ENCODE assay signal across 14 cellular contexts in genomic region chr4:83660578-83660977, GRCh38.
DNase-seq lines count a peak whose midpoint lies in the region; ATAC-seq and TF ChIP-seq lines count a peak whose summit lies in the region.
"Had no signal": no experiment of that assay in that cellular context is flagged by ENCODE, and none has a peak within 500 bp of the region (broad histone marks: within the 10 kb centered on the region; RNA-seq: fewer than 3 reads in every experiment).

No MANE protein-coding gene starts in this region.

- BruUV-seq in OCI-LY7 (replicated peaks; lab: Mats Ljungman, UMichigan), result no TSS peak

- no peaks in the 10 kb centered on the region for H3K9me2 ChIP-seq in OCI-LY7 (ENCODE audit: insufficient read depth, low read length)

- no peak overlapping the region for H3K27ac Mint-ChIP-seq in CD4-positive, alpha-beta T cell
- H3K27ac Mint-ChIP-seq in effector memory CD8-positive, alpha-beta T cell, result peak overlapping the region in 1 of 2 donors; percentile 65
- H3K27ac Mint-ChIP-seq in naive thymus-derived CD4-positive, alpha-beta T cell, result peak overlapping the region in 3 of 9 donors; percentile 11 to 45 (median 28)
- H3K27ac Mint-ChIP-seq: CD14-positive monocyte, H9 had no signal

- H2AFZ ChIP-seq in OCI-LY7 (ENCODE audit: low read length), result peak overlapping the region; percentile 15; the same call in 1 of the 2 replicates

- H3K4me2 ChIP-seq in OCI-LY7 (ENCODE audit: low read length), result peak overlapping the region; percentile 42
- H3K4me2 ChIP-seq: BLaER1 had no signal

- no peaks in the 10 kb centered on the region for H3K9me3 ChIP-seq in CD4-positive, alpha-beta T cell (ENCODE audit: control insufficient read depth, low read length)
- H3K9me3 ChIP-seq in OCI-LY7 (ENCODE audit: low read length), result no peaks in the 10 kb centered on the region
- H3K9me3 ChIP-seq in naive thymus-derived CD4-positive, alpha-beta T cell (ENCODE audit: control insufficient read depth in 2 of 3, low read length in 3 of 3), result no peaks in the 10 kb centered on the region
- H3K9me3 ChIP-seq: BLaER1, Caco-2 had no signal

- H3K27me3 ChIP-seq in CD4-positive, alpha-beta T cell (ENCODE audit: control insufficient read depth, insufficient read depth, low read length), result no peaks in the 10 kb centered on the region
- no peaks in the 10 kb centered on the region for H3K27me3 ChIP-seq in naive thymus-derived CD4-positive, alpha-beta T cell (ENCODE audit: control insufficient read depth in 2 of 2, insufficient read depth in 2 of 2, low read length in 2 of 2)
- H3K27me3 ChIP-seq: BLaER1 had no signal

- H3K27me3 Mint-ChIP-seq in CD4-positive, alpha-beta T cell, result peaks cover 4% of the 10 kb centered on the region
- H3K27me3 Mint-ChIP-seq in effector memory CD8-positive, alpha-beta T cell, result peaks cover 10 to 17% of the 10 kb centered on the region in 2 donors
- no peaks in the 10 kb centered on the region for H3K27me3 Mint-ChIP-seq in naive thymus-derived CD4-positive, alpha-beta T cell

- no peaks in the 10 kb centered on the region for H4K20me1 ChIP-seq in OCI-LY7 (ENCODE audit: insufficient read depth, low read length)
- H4K20me1 ChIP-seq: BLaER1 had no signal

- H3K79me2 ChIP-seq in OCI-LY7 (ENCODE audit: insufficient read depth, low read depth, low read length), result no peaks in the 10 kb centered on the region

- no peak for DNase-seq in CD4-positive, alpha-beta T cell
- peak; percentile 52 for DNase-seq in OCI-LY7 (ENCODE audit: low spot score)
- DNase-seq in effector memory CD8-positive, alpha-beta T cell, result no peak
- DNase-seq in naive thymus-derived CD4-positive, alpha-beta T cell, result peak in 5 of 9 donors; percentile 5 to 25 (median 14)
- no peak for DNase-seq in OCI-M2 (lab: John Stamatoyannopoulos, UW; ENCODE audit: unreplicated experiment)
- no peak for DNase-seq in amniotic stem cell (lab: John Stamatoyannopoulos, UW)
- DNase-seq: 8988T, Caco-2, H9 had no signal

- no peaks in the 10 kb centered on the region for H3K36me3 ChIP-seq in OCI-LY7 (ENCODE audit: insufficient read depth, low read length)
- no peaks in the 10 kb centered on the region for H3K36me3 ChIP-seq in naive thymus-derived CD4-positive, alpha-beta T cell (ENCODE audit: control insufficient read depth in 2 of 3, insufficient read depth in 3 of 3, low read length in 3 of 3)
- H3K36me3 ChIP-seq: BLaER1 had no signal

- intact Hi-C loops in CD4-positive, alpha-beta T cell (cut with DNase I, micrococcal nuclease), result no loop called here
- intact Hi-C loops in OCI-LY7 (cut with micrococcal nuclease; ENCODE audit: unreplicated experiment), result no loop called here
- intact Hi-C loops in naive thymus-derived CD4-positive, alpha-beta T cell (cut with micrococcal nuclease), result no loop called here

- no peak for TF ChIP-seq CTCF in CD4-positive, alpha-beta T cell (IDR thresholded peaks at IDR 0.05)
- TF ChIP-seq CTCF in OCI-LY7 (conservative IDR thresholded peaks at IDR 0.05; ENCODE audit: low read length), result no peak

- CTCF ChIA-PET in CD4-positive, alpha-beta T cell (lab: Charles Lee), result no interaction called here
- CTCF ChIA-PET in OCI-LY7 (lab: Charles Lee; ENCODE audit: unreplicated experiment), result no interaction called here
- CTCF ChIA-PET in naive thymus-derived CD4-positive, alpha-beta T cell (lab: Charles Lee), result no interaction called here

- peaks cover 13% of the 10 kb centered on the region for H3K4me1 ChIP-seq in OCI-LY7 (ENCODE audit: insufficient read depth, low read length, poor library complexity, severe bottlenecking)
- H3K4me1 ChIP-seq in naive thymus-derived CD4-positive, alpha-beta T cell (ENCODE audit: control insufficient read depth in 2 of 2, insufficient read depth in 2 of 2, low read length in 2 of 2), result peaks cover 0 to 13% of the 10 kb centered on the region in 2 donors
- H3K4me1 ChIP-seq: Caco-2 had no signal

- H3K4me1 Mint-ChIP-seq in CD4-positive, alpha-beta T cell (ENCODE audit: low read depth), result peaks cover 24% of the 10 kb centered on the region
- peaks cover 0 to 7% of the 10 kb centered on the region in 2 donors for H3K4me1 Mint-ChIP-seq in effector memory CD8-positive, alpha-beta T cell (ENCODE audit: low read depth in 2 of 2)
- peaks cover 0 to 27% (median 15%) of the 10 kb centered on the region in 7 donors for H3K4me1 Mint-ChIP-seq in naive thymus-derived CD4-positive, alpha-beta T cell
- H3K4me1 Mint-ChIP-seq: CD14-positive monocyte had no signal

- no peaks in the 10 kb centered on the region for H3K36me3 Mint-ChIP-seq in CD4-positive, alpha-beta T cell (ENCODE audit: low read depth)
- peaks cover 3% of the 10 kb centered on the region for H3K36me3 Mint-ChIP-seq in effector memory CD8-positive, alpha-beta T cell (ENCODE audit: insufficient read depth)
- no peaks in the 10 kb centered on the region for H3K36me3 Mint-ChIP-seq in naive thymus-derived CD4-positive, alpha-beta T cell
- H3K36me3 Mint-ChIP-seq: CD14-positive monocyte had no signal

- no peak overlapping the region for H3K27ac ChIP-seq in CD4-positive, alpha-beta T cell (ENCODE audit: low read depth, low read length)
- no peak overlapping the region for H3K27ac ChIP-seq in OCI-LY7 (ENCODE audit: low read depth, low read length, poor library complexity, severe bottlenecking)
- no peak overlapping the region for H3K27ac ChIP-seq in naive thymus-derived CD4-positive, alpha-beta T cell (ENCODE audit: low read depth, low read length)
- H3K27ac ChIP-seq: BLaER1, HL-60 had no signal

- H3K4me3 ChIP-seq in OCI-LY7 (ENCODE audit: low read depth, low read length, poor library complexity, severe bottlenecking), result no peak overlapping the region
- no peak overlapping the region for H3K4me3 ChIP-seq in naive thymus-derived CD4-positive, alpha-beta T cell (ENCODE audit: low read length)
- H3K4me3 ChIP-seq: BLaER1 had no signal

- peak; percentile 58 for ATAC-seq in CD4-positive, alpha-beta T cell (ENCODE audit: poor library complexity)
- ATAC-seq in effector memory CD8-positive, alpha-beta T cell (replicated peaks), result peak; percentile 83
- ATAC-seq in naive thymus-derived CD4-positive, alpha-beta T cell, result no peak
- ATAC-seq in HG02973 (IDR thresholded peaks at IDR 0.05; ENCODE audit: unreplicated experiment), result no peak
- ATAC-seq in HG03460 (IDR thresholded peaks at IDR 0.05; ENCODE audit: unreplicated experiment), result no peak

- H3K4me3 Mint-ChIP-seq in CD4-positive, alpha-beta T cell, result no peak overlapping the region
- no peak overlapping the region for H3K4me3 Mint-ChIP-seq in effector memory CD8-positive, alpha-beta T cell
- H3K4me3 Mint-ChIP-seq in naive thymus-derived CD4-positive, alpha-beta T cell, result peak overlapping the region in 2 of 10 donors; percentile 18 to 21
- H3K4me3 Mint-ChIP-seq: CD14-positive monocyte, H9 had no signal

- POLR2A ChIA-PET in CD4-positive, alpha-beta T cell (lab: Charles Lee), result no interaction called here
- POLR2A ChIA-PET in OCI-LY7 (lab: Charles Lee), result no interaction called here
- POLR2A ChIA-PET in naive thymus-derived CD4-positive, alpha-beta T cell (lab: Charles Lee), result no interaction called here

- H3K9me3 Mint-ChIP-seq in CD4-positive, alpha-beta T cell, result no peaks in the 10 kb centered on the region
- no peaks in the 10 kb centered on the region for H3K9me3 Mint-ChIP-seq in effector memory CD8-positive, alpha-beta T cell
- no peaks in the 10 kb centered on the region for H3K9me3 Mint-ChIP-seq in naive thymus-derived CD4-positive, alpha-beta T cell

Comparison
In these comparisons a context has a peak if more than half of its experiments do, and no peak if none do; other contexts are left out.
1. ATAC-seq: peak in CD4-positive, alpha-beta T cell (single experiment) and effector memory CD8-positive, alpha-beta T cell (single experiment); none in naive thymus-derived CD4-positive, alpha-beta T cell (single experiment), HG02973 (single experiment) and HG03460 (single experiment).
2. DNase-seq: peak in OCI-LY7 (single experiment) and naive thymus-derived CD4-positive, alpha-beta T cell (5 of 9); none in CD4-positive, alpha-beta T cell (0 of 10), effector memory CD8-positive, alpha-beta T cell (0 of 3), OCI-M2 (single experiment) and amniotic stem cell (single experiment).